Comparison of ENCODE assay signal across 17 cellular contexts in the genomic region with DNA sequence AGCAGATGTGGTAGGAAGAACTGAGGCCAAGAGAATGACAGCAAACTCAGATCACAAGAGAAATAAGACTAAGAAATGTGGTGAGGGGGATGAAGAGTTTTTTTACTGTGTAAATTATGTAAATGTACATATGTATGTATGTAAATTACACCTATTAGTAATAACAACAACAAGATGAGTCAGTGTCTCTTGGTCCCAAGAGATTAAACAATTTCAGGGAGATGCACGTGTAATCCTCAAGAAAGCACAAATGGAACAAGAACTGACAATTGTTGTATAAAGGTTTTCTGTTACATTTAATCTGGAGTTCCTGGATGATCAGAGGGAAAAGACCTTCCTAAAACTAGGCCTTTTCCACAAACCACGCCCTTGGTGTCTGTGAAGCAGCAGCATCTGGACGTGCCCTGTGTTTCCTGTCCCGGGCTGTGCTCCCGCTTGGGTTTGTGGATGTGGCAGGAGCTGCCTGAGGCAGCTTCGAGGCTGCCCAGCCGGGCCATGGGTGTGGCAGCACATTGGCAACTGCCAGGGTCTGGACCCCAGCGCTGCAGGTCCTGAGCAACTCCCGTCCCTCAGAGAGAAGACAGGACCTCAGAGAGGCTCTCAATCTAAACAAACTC. TPM values are rescaled to one million over a fixed set of nuclear protein-coding genes. Genes with fewer than 3 reads are reported as not detected.
DNase-seq lines count a peak whose midpoint lies in the region; ATAC-seq and TF ChIP-seq lines count a peak whose summit lies in the region.
"Had no signal": no experiment of that assay in that cellular context is flagged by ENCODE, and none has a peak within 500 bp of the region (broad histone marks: within the 10 kb centered on the region; RNA-seq: fewer than 3 reads in every experiment).

No MANE protein-coding gene starts in this region.

- peaks cover 47% of the 10 kb centered on the region for H3K36me3 Mint-ChIP-seq in CD4-positive, CD25-positive, alpha-beta regulatory T cell

- no peaks in the 10 kb centered on the region for H4K20me1 ChIP-seq in osteoblast (ENCODE audit: insufficient read depth, low read length)

- no peak for ATAC-seq in CD4-positive, CD25-positive, alpha-beta regulatory T cell (ENCODE audit: low read depth in 2 of 2)
- ATAC-seq in HG02759 (IDR thresholded peaks at IDR 0.05; ENCODE audit: unreplicated experiment) (no peak), upper lobe of right lung (no peak)
- ATAC-seq: activated naive CD8-positive, alpha-beta T cell treated with anti-CD3 and anti-CD28 coated beads, Interleukin-2, amount 50 U/mL, for 24 hours; activated T-cell treated with anti-CD3 and anti-CD28 coated beads, Interleukin-2, amount 50 U/mL, for 4 hours; PC-3 had no signal

- no peaks in the 10 kb centered on the region for H3K79me2 ChIP-seq in osteoblast (ENCODE audit: insufficient read depth, low read length)
- H3K79me2 ChIP-seq: parathyroid adenoma had no signal

- H3K4me2 ChIP-seq in osteoblast (ENCODE audit: insufficient read depth, low read length): peak overlapping the region; percentile 17

- no peak overlapping the region for H3K27ac ChIP-seq in CD4-positive, CD25-positive, alpha-beta regulatory T cell (ENCODE audit: insufficient read depth, low read length, poor library complexity, severe bottlenecking)
- peak overlapping the region; percentile 36 for H3K27ac ChIP-seq in osteoblast (ENCODE audit: low read depth, low read length)
- H3K27ac ChIP-seq in upper lobe of right lung: no peak overlapping the region
- H3K27ac ChIP-seq: coronary artery, parathyroid adenoma had no signal

- no peaks in the 10 kb centered on the region for H3K27me3 Mint-ChIP-seq in CD4-positive, CD25-positive, alpha-beta regulatory T cell
- H3K27me3 Mint-ChIP-seq: activated naive CD8-positive, alpha-beta T cell treated with anti-CD3 and anti-CD28 coated beads, Interleukin-2, amount 50 U/mL, for 24 hours; type B pancreatic cell had no signal

- H3K36me3 ChIP-seq in CD4-positive, CD25-positive, alpha-beta regulatory T cell (ENCODE audit: control insufficient read depth, insufficient read depth, low read length): peaks cover 19% of the 10 kb centered on the region
- H3K36me3 ChIP-seq in osteoblast (ENCODE audit: insufficient read depth, low read length): peaks cover 9% of the 10 kb centered on the region
- H3K36me3 ChIP-seq in upper lobe of right lung: peaks cover 16% of the 10 kb centered on the region

- peak overlapping the region; percentile 70 for H2AFZ ChIP-seq in osteoblast (ENCODE audit: low read length)
- H2AFZ ChIP-seq: parathyroid adenoma had no signal

- no peak overlapping the region for H3K4me3 Mint-ChIP-seq in CD4-positive, CD25-positive, alpha-beta regulatory T cell
- H3K4me3 Mint-ChIP-seq: activated naive CD8-positive, alpha-beta T cell treated with anti-CD3 and anti-CD28 coated beads, Interleukin-2, amount 50 U/mL, for 24 hours; activated T-cell treated with anti-CD3 and anti-CD28 coated beads, Interleukin-2, amount 50 U/mL, for 4 hours; immature natural killer cell; type B pancreatic cell had no signal

- no peak for DNase-seq in CD4-positive, CD25-positive, alpha-beta regulatory T cell
- DNase-seq in LHCN-M2 (ENCODE audit: low read depth): peak; percentile 61
- DNase-seq in epithelial cell of esophagus (ENCODE audit: low read depth): peak; percentile 34
- no peak for DNase-seq in osteoblast (ENCODE audit: insufficient read length, low spot score, missing footprints)
- DNase-seq in medulla oblongata (ENCODE audit: extremely low spot score): no peak
- no peak for DNase-seq in activated CD8-positive, alpha-beta memory T cell treated with anti-CD3 and anti-CD28 coated beads, Interleukin-2, amount 50 U/mL, for 4 hours
- no peak for DNase-seq in upper lobe of right lung
- DNase-seq: activated naive CD8-positive, alpha-beta T cell treated with anti-CD3 and anti-CD28 coated beads, Interleukin-2, amount 50 U/mL, for 24 hours; activated T-cell treated with anti-CD3 and anti-CD28 coated beads, Interleukin-2, amount 50 U/mL, for 4 hours; immature natural killer cell; NCI-H1417; PC-3; SW 1271 had no signal

- intact Hi-C loops in upper lobe of right lung (cut with DNase I): no loop called here

- TF ChIP-seq CTCF in epithelial cell of esophagus (IDR thresholded peaks at IDR 0.05; ENCODE audit: insufficient read depth, low read depth, low read length, missing control alignments) (no peak), osteoblast (IDR thresholded peaks at IDR 0.05; ENCODE audit: extremely low read depth, low read depth, low read length) (no peak), upper lobe of right lung (IDR thresholded peaks at IDR 0.05) (no peak)

- no peaks in the 10 kb centered on the region for H3K9me3 ChIP-seq in CD4-positive, CD25-positive, alpha-beta regulatory T cell (ENCODE audit: control insufficient read depth in 2 of 2, low read length in 2 of 2)
- H3K9me3 ChIP-seq in osteoblast (ENCODE audit: low read depth, low read length) (no peaks in the 10 kb centered on the region), upper lobe of right lung (no peaks in the 10 kb centered on the region)

- peaks cover 16 to 26% (median 22%) of the 10 kb centered on the region in 4 donors for H3K4me1 Mint-ChIP-seq in CD4-positive, CD25-positive, alpha-beta regulatory T cell

- peak overlapping the region in 2 of 3 donors; percentile 26 to 63 for H3K27ac Mint-ChIP-seq in CD4-positive, CD25-positive, alpha-beta regulatory T cell
- H3K27ac Mint-ChIP-seq: activated naive CD8-positive, alpha-beta T cell treated with anti-CD3 and anti-CD28 coated beads, Interleukin-2, amount 50 U/mL, for 24 hours; type B pancreatic cell had no signal

- no peaks in the 10 kb centered on the region for H3K27me3 ChIP-seq in CD4-positive, CD25-positive, alpha-beta regulatory T cell (ENCODE audit: control insufficient read depth, insufficient read depth, low read length)
- H3K27me3 ChIP-seq in osteoblast (ENCODE audit: insufficient read depth, low read length): no peaks in the 10 kb centered on the region
- no peaks in the 10 kb centered on the region for H3K27me3 ChIP-seq in upper lobe of right lung

- no peak overlapping the region for H3K4me3 ChIP-seq in CD4-positive, CD25-positive, alpha-beta regulatory T cell (ENCODE audit: low read depth, low read length)
- H3K4me3 ChIP-seq in epithelial cell of esophagus (ENCODE audit: low read length) (no peak overlapping the region), osteoblast (ENCODE audit: insufficient read depth, low read length) (peak overlapping the region; percentile 14), upper lobe of right lung (no peak overlapping the region)
- H3K4me3 ChIP-seq: coronary artery had no signal

- peaks cover 3% of the 10 kb centered on the region for H3K4me1 ChIP-seq in CD4-positive, CD25-positive, alpha-beta regulatory T cell (ENCODE audit: control insufficient read depth, insufficient read depth, low read length, poor library complexity, severe bottlenecking)
- H3K4me1 ChIP-seq in osteoblast (ENCODE audit: insufficient read depth, low read length) (peaks cover 14% of the 10 kb centered on the region), upper lobe of right lung (no peaks in the 10 kb centered on the region)
- H3K4me1 ChIP-seq: parathyroid adenoma had no signal

- H3K9me3 Mint-ChIP-seq in CD4-positive, CD25-positive, alpha-beta regulatory T cell: no peaks in the 10 kb centered on the region
- H3K9me3 Mint-ChIP-seq: activated naive CD8-positive, alpha-beta T cell treated with anti-CD3 and anti-CD28 coated beads, Interleukin-2, amount 50 U/mL, for 24 hours; activated T-cell treated with anti-CD3 and anti-CD28 coated beads, Interleukin-2, amount 50 U/mL, for 4 hours; immature natural killer cell; type B pancreatic cell had no signal

RNA-seq across cellular contexts. Expression of a gene that starts 1.0 kb away (rescaled TPM):
- not detected for total RNA-seq in CD4-positive, CD25-positive, alpha-beta regulatory T cell
- polyA plus RNA-seq in CD4-positive, CD25-positive, alpha-beta regulatory T cell: not detected
- total RNA-seq in LHCN-M2 (2014; rRNA removed): not detected in 2 replicates
- polyA plus RNA-seq in LHCN-M2 (2012): 0.29 TPM
- not detected in 2 replicates for total RNA-seq in osteoblast
- total RNA-seq in upper lobe of right lung: not detected
- total RNA-seq: activated T-cell treated with anti-CD3 and anti-CD28 coated beads, Interleukin-2, amount 50 U/mL, for 4 hours; PC-3 had no signal
- polyA plus RNA-seq: immature natural killer cell had no signal

RNA-seq across cellular contexts. Expression of a gene that starts 49.5 kb away (rescaled TPM):
- total RNA-seq in CD4-positive, CD25-positive, alpha-beta regulatory T cell: 17.7 TPM
- polyA plus RNA-seq in CD4-positive, CD25-positive, alpha-beta regulatory T cell: 10 to 100 TPM; 10.5 to 26.5 (median 18.3) TPM
- total RNA-seq in LHCN-M2 (2014; rRNA removed): 21.2 and 21.7 TPM in 2 replicates
- 14.2 TPM for polyA plus RNA-seq in LHCN-M2 (2012)
- 18.8 and 23.3 TPM in 2 replicates for total RNA-seq in osteoblast
- total RNA-seq in upper lobe of right lung: 18.6 TPM

Comparison
In these comparisons a context has a peak if more than half of its experiments do, and no peak if none do; other contexts are left out.
1. DNase-seq: peak in LHCN-M2 (single experiment) and epithelial cell of esophagus (single experiment); none in CD4-positive, CD25-positive, alpha-beta regulatory T cell (0 of 3), osteoblast (single experiment), medulla oblongata (single experiment), activated CD8-positive, alpha-beta memory T cell treated with anti-CD3 and anti-CD28 coated beads, Interleukin-2, amount 50 U/mL, for 4 hours (single experiment) and upper lobe of right lung (single experiment).